Comparison of ENCODE assay signal across 12 cellular contexts in the genomic region with DNA sequence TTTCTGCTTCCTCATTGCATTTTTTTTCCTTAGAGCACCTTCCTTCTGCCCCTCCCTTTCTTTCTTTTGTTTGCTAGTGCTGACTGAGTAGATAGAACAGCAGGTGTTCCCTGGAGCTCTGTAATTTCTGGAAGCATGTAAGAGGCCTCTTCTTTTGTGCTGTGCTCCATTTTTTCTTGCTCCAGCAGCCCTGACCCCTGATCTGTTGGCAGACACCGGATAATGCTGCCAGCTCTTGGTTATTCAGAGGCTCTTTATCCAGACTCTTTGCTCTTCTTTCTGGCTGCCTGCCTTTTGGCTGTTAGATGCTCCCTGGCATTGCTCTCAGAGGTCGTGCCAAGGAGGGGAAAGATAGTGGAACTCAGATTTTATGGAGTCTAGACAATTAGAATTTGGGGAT.
DNase-seq lines count a peak whose midpoint lies in the region; ATAC-seq and TF ChIP-seq lines count a peak whose summit lies in the region.
"Had no signal": no experiment of that assay in that cellular context is flagged by ENCODE, and none has a peak within 500 bp of the region (broad histone marks: within the 10 kb centered on the region; RNA-seq: fewer than 3 reads in every experiment).

No MANE protein-coding gene starts in this region.

- TF ChIP-seq CTCF in A673 (conservative IDR thresholded peaks at IDR 0.05; ENCODE audit: low read depth, low read length), result no peak
- no peak for TF ChIP-seq CTCF in hepatocyte (IDR thresholded peaks at IDR 0.05; ENCODE audit: poor library complexity)

- H3K9me3 ChIP-seq in A673 (ENCODE audit: low read depth, low read length, poor library complexity, severe bottlenecking) (no peaks in the 10 kb centered on the region), hepatocyte (ENCODE audit: low read depth) (no peaks in the 10 kb centered on the region)

- CTCF ChIA-PET in A673 (lab: Charles Lee), result no interaction called here

- H3K27me3 ChIP-seq in A673 (replicated peaks; ENCODE audit: insufficient read depth, low read depth, low read length, poor library complexity) (no peaks in the 10 kb centered on the region), hepatocyte (no peaks in the 10 kb centered on the region)

- POLR2A ChIA-PET in A673 (lab: Charles Lee; ENCODE audit: low non-redundant PET), result no interaction called here

- H3K27ac ChIP-seq in A673 (ENCODE audit: low read depth, low read length, poor library complexity, severe bottlenecking) (no peak overlapping the region), hepatocyte (no peak overlapping the region)
- H3K27ac ChIP-seq: HL-60 had no signal

- H3K4me2 ChIP-seq in hepatocyte, result no peak overlapping the region

- H3K79me2 ChIP-seq in hepatocyte, result no peaks in the 10 kb centered on the region

- no peak overlapping the region for H3K4me3 ChIP-seq in A673 (ENCODE audit: low read depth, low read length, poor library complexity, severe bottlenecking)
- H3K4me3 ChIP-seq in hepatocyte, result no peak overlapping the region
- H3K4me3 ChIP-seq: lung had no signal

- BruUV-seq in A673 (replicated peaks; lab: Mats Ljungman, UMichigan), result no TSS peak

- no peaks in the 10 kb centered on the region for H4K20me1 ChIP-seq in hepatocyte (ENCODE audit: insufficient read depth, poor library complexity, severe bottlenecking)

- H3K9me2 ChIP-seq in hepatocyte (replicated peaks; ENCODE audit: insufficient read depth), result no peaks in the 10 kb centered on the region

- H3K4me1 ChIP-seq in A673 (ENCODE audit: insufficient read depth, low read length, poor library complexity, severe bottlenecking), result peaks cover 21% of the 10 kb centered on the region
- H3K4me1 ChIP-seq in hepatocyte (ENCODE audit: insufficient read depth), result no peaks in the 10 kb centered on the region

- peak; percentile 19 for DNase-seq in A673 (ENCODE audit: low spot score)
- peak; percentile 12 for DNase-seq in LHCN-M2 (ENCODE audit: low read depth)
- DNase-seq in NCI-H510A treated with DMSO at 0.1 percent for 48 hours (lab: John Stamatoyannopoulos, UW), result peak; percentile 48
- peak; percentile 15 for DNase-seq in iPS-NIHi7 (ENCODE audit: extremely low spot score)
- DNase-seq in activated CD4-positive, CD25-positive, alpha-beta regulatory T cell treated with anti-CD3 and anti-CD28 coated beads, Interleukin-2, amount 50 U/mL, for 72 hours, result no peak
- no peak for DNase-seq in hepatocyte (ENCODE audit: low spot score)
- DNase-seq: posterior cingulate gyrus had no signal

- H3K36me3 ChIP-seq in A673 (ENCODE audit: insufficient read depth, low read length, poor library complexity, severe bottlenecking) (no peaks in the 10 kb centered on the region), hepatocyte (replicated peaks; ENCODE audit: insufficient read depth, low read depth) (no peaks in the 10 kb centered on the region)

- no peak for ATAC-seq in HG03139 (IDR thresholded peaks at IDR 0.05; ENCODE audit: unreplicated experiment)
- ATAC-seq in activated CD4-positive, CD25-positive, alpha-beta regulatory T cell treated with anti-CD3 and anti-CD28 coated beads, Interleukin-2, amount 50 U/mL, for 24 hours, result no peak
- ATAC-seq: stimulated activated effector memory CD8-positive, alpha-beta T cell treated with anti-CD3 and anti-CD28 coated beads, Interleukin-12 subunit alpha, Interleukin-12 subunit beta, amount 100 ng/mL, for 72 hours had no signal

- H2AFZ ChIP-seq in hepatocyte, result no peak overlapping the region

- intact Hi-C loops in A673 (cut with micrococcal nuclease; ENCODE audit: unreplicated experiment), result no loop called here

- WGBS in hepatocyte (ENCODE audit: low lambda C conversion rate, missing lambda C conversion rate), result 63% methylated on average over 2 of the region's 2 CpGs

Comparison
In these comparisons a context has a peak if more than half of its experiments do, and no peak if none do; other contexts are left out.
1. DNase-seq: peak in A673 (single experiment), LHCN-M2 (single experiment), NCI-H510A treated with DMSO at 0.1 percent for 48 hours (single experiment) and iPS-NIHi7 (single experiment); none in activated CD4-positive, CD25-positive, alpha-beta regulatory T cell treated with anti-CD3 and anti-CD28 coated beads, Interleukin-2, amount 50 U/mL, for 72 hours (single experiment) and hepatocyte (single experiment).